In genomic region chr19:40332669-40333068, GRCh38 we compare ENCODE assay signal across 26 cellular contexts. TPM values are rescaled to one million over a fixed set of nuclear protein-coding genes. Genes with fewer than 3 reads are reported as not detected.
"Had no signal": no experiment of that assay in that cellular context is flagged by ENCODE, and none has a peak within 500 bp of the region (broad histone marks: within the 10 kb centered on the region; RNA-seq: fewer than 3 reads in every experiment).

No MANE protein-coding gene starts in this region.

- ATAC-seq: activated T-cell treated with anti-CD3 and anti-CD28 coated beads, Interleukin-2, amount 50 U/mL, for 4 hours; K562 had no signal

- FAIRE-seq: K562 had no signal

- H3K27ac ChIP-seq: cardiac muscle cell, SK-N-MC had no signal

- H3K27me3 ChIP-seq: cardiac muscle cell had no signal

- H3K4me3 ChIP-seq: cardiac muscle cell, K562, SK-N-MC had no signal

- DNase-seq: activated CD4-positive, alpha-beta memory T cell treated with anti-CD3 and anti-CD28 coated beads for 36 hours; activated CD4-positive, alpha-beta T cell treated with anti-CD3 and anti-CD28 coated beads, Interleukin-2, amount 10 ng/mL, durations not matched to agents 7 days and 5 days; activated CD4-positive, CD25-positive, alpha-beta regulatory T cell; activated CD8-positive, alpha-beta memory T cell treated with anti-CD3 and anti-CD28 coated beads for 24 hours; activated effector memory CD4-positive, alpha-beta T cell treated with anti-CD3 and anti-CD28 coated beads, Interleukin-2, amount 50 U/mL, for 16 hours; activated naive CD4-positive, alpha-beta T cell treated with anti-CD3 and anti-CD28 coated beads for 36 hours; activated naive CD8-positive, alpha-beta T cell treated with anti-CD3 and anti-CD28 coated beads for 36 hours; activated T-cell treated with anti-CD3 and anti-CD28 coated beads, Interleukin-2, amount 50 U/mL, for 4 hours; Karpas-422; MM.1S; NCI-H1105; NCI-H1436; NCI-H1694 treated with DMSO at 0.1 percent for 48 hours; NCI-H2029 treated with DMSO at 0.1 percent for 48 hours; NCI-H345; NCI-H510A; NCI-H526 treated with DMSO at 0.1 percent for 48 hours; NCI-H82; SIG-M5; T-helper 1 cell had no signal

RNA-seq across cellular contexts. Expression of gene HIPK4, which starts 57.3 kb away (rescaled TPM):
- total RNA-seq: activated CD4-positive, alpha-beta memory T cell treated with anti-CD3 and anti-CD28 coated beads for 36 hours; activated CD4-positive, alpha-beta T cell treated with anti-CD3 and anti-CD28 coated beads, Interleukin-2, amount 10 ng/mL, durations not matched to agents 7 days and 5 days; activated naive CD4-positive, alpha-beta T cell treated with anti-CD3 and anti-CD28 coated beads for 36 hours; activated naive CD8-positive, alpha-beta T cell treated with anti-CD3 and anti-CD28 coated beads for 36 hours; OCI-LY7; RPMI7951; T-helper 2 cell treated with Interferon-gamma antibody and Interleukin-4, amounts not matched to agents 100 ng/mL and 5 ng/mL, for 36 hours had no signal
